ENCODE assay signal across 10 cellular contexts in the genomic region with DNA sequence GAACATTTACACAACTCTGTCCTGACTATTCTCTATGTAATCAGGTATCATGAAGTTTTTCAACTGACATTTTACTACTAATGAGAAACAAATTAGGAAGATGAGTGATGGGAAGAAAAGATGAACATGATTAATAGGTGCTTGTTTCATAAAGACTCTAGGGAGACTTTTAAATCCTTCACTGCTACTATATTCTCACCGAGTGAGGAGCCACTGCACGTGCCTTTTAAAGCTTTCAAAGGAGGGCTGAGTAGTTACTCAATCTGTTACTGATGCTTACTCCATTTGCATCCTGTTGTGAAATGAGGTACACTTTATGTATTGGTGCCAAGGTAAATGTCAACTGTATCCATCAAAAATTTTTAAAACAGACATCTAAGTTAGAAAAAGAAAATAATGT. TPM values are rescaled to one million over a fixed set of nuclear protein-coding genes. Genes with fewer than 3 reads are reported as not detected.
DNase-seq lines count a peak whose midpoint lies in the region; ATAC-seq, FAIRE-seq and TF ChIP-seq lines count a peak whose summit lies in the region.
"Had no signal": no experiment of that assay in that cellular context is flagged by ENCODE, and none has a peak within 500 bp of the region (broad histone marks: within the 10 kb centered on the region; RNA-seq: fewer than 3 reads in every experiment).

No MANE protein-coding gene starts in this region.

- intact Hi-C loops in CD4-positive, alpha-beta T cell (cut with DNase I, micrococcal nuclease) = loop anchor here (2.0 to 5.0 kb wide), 6 partner anchors 53 to 788 kb away; a partner anchor contains a TSS
- intact Hi-C loops in activated CD4-positive, alpha-beta memory T cell treated with anti-CD3 and anti-CD28 coated beads for 36 hours (cut with micrococcal nuclease) = loop anchor here (2.0 to 5.0 kb wide), 5 partner anchors 26 to 782 kb away; a partner anchor contains a TSS

- no peaks in the 10 kb centered on the region for H3K9me3 ChIP-seq in CD4-positive, alpha-beta T cell (ENCODE audit: control insufficient read depth, low read length)
- H3K9me3 ChIP-seq: prostate gland had no signal

- H3K27me3 Mint-ChIP-seq in CD4-positive, alpha-beta T cell = peaks cover 21% of the 10 kb centered on the region
- H3K27me3 Mint-ChIP-seq in activated CD4-positive, alpha-beta memory T cell treated with anti-CD3 and anti-CD28 coated beads for 36 hours = peaks cover 1% of the 10 kb centered on the region
- H3K27me3 Mint-ChIP-seq in naive B cell = no peaks in the 10 kb centered on the region

- H3K27ac ChIP-seq in CD4-positive, alpha-beta T cell (ENCODE audit: low read depth, low read length) = no peak overlapping the region

- peaks cover 37% of the 10 kb centered on the region for H3K4me1 Mint-ChIP-seq in CD4-positive, alpha-beta T cell (ENCODE audit: low read depth)
- peaks cover 33% of the 10 kb centered on the region for H3K4me1 Mint-ChIP-seq in activated CD4-positive, alpha-beta memory T cell treated with anti-CD3 and anti-CD28 coated beads for 36 hours (ENCODE audit: low read depth)
- peaks cover 10 to 37% (median 14%) of the 10 kb centered on the region in 3 donors for H3K4me1 Mint-ChIP-seq in naive B cell

- FAIRE-seq in GM19239 (lab: Jason Lieb, UNC) = peak; percentile 85

- peak overlapping the region; percentile 90 for H3K27ac Mint-ChIP-seq in CD4-positive, alpha-beta T cell
- H3K27ac Mint-ChIP-seq in activated CD4-positive, alpha-beta memory T cell treated with anti-CD3 and anti-CD28 coated beads for 36 hours = no peak overlapping the region
- H3K27ac Mint-ChIP-seq in naive B cell = peak overlapping the region; percentile 2 to 99 (median 96)

- peaks cover 2% of the 10 kb centered on the region for H3K27me3 ChIP-seq in CD4-positive, alpha-beta T cell (ENCODE audit: control insufficient read depth, insufficient read depth, low read length)

- peak overlapping the region; percentile 95 for H3K4me3 Mint-ChIP-seq in CD4-positive, alpha-beta T cell
- peak overlapping the region; percentile 92 for H3K4me3 Mint-ChIP-seq in activated CD4-positive, alpha-beta memory T cell treated with anti-CD3 and anti-CD28 coated beads for 36 hours
- peak overlapping the region in 7 of 8 donors; percentile 91 to 99 (median 97) for H3K4me3 Mint-ChIP-seq in naive B cell

- CTCF ChIA-PET in CD4-positive, alpha-beta T cell (lab: Charles Lee) = no interaction called here
- CTCF ChIA-PET in activated CD4-positive, alpha-beta memory T cell treated with anti-CD3 and anti-CD28 coated beads for 36 hours (lab: Charles Lee) = no interaction called here

- POLR2A ChIA-PET in CD4-positive, alpha-beta T cell (lab: Charles Lee) = interaction anchor here (1.5 to 3.8 kb wide), 7 partner anchors 11 to 311 kb away, joined by 4 to 94 read pairs (median 26); a partner anchor contains a TSS
- POLR2A ChIA-PET in activated CD4-positive, alpha-beta memory T cell treated with anti-CD3 and anti-CD28 coated beads for 36 hours (lab: Charles Lee) = interaction anchor here (0.6 to 2.7 kb wide), 2 partner anchors 100 to 312 kb away, joined by 3 to 12 read pairs; a partner anchor contains a TSS

- peaks cover 13% of the 10 kb centered on the region for H3K36me3 Mint-ChIP-seq in CD4-positive, alpha-beta T cell (ENCODE audit: low read depth)
- peaks cover 5% of the 10 kb centered on the region for H3K36me3 Mint-ChIP-seq in activated CD4-positive, alpha-beta memory T cell treated with anti-CD3 and anti-CD28 coated beads for 36 hours
- peaks cover 0 to 1% of the 10 kb centered on the region in 2 donors for H3K36me3 Mint-ChIP-seq in naive B cell

- no peak for DNase-seq in CD4-positive, alpha-beta T cell
- DNase-seq in GM19239 (ENCODE audit: insufficient read length, low spot score) (no peak), naive B cell (no peak)
- DNase-seq in activated CD4-positive, alpha-beta memory T cell treated with anti-CD3 and anti-CD28 coated beads for 36 hours = no peak
- DNase-seq: effector memory CD8-positive, alpha-beta T cell; NCI-H2107 had no signal

- no peaks in the 10 kb centered on the region for H3K9me3 Mint-ChIP-seq in CD4-positive, alpha-beta T cell
- no peaks in the 10 kb centered on the region for H3K9me3 Mint-ChIP-seq in activated CD4-positive, alpha-beta memory T cell treated with anti-CD3 and anti-CD28 coated beads for 36 hours
- H3K9me3 Mint-ChIP-seq in naive B cell = no peaks in the 10 kb centered on the region
- H3K9me3 Mint-ChIP-seq: effector memory CD8-positive, alpha-beta T cell had no signal

- ATAC-seq in CD4-positive, alpha-beta T cell (ENCODE audit: poor library complexity) = no peak
- ATAC-seq in naive B cell (ENCODE audit: low read depth in 2 of 2) = no peak
- no peak for ATAC-seq in HG02678 (IDR thresholded peaks at IDR 0.05; ENCODE audit: unreplicated experiment)
- no peak for ATAC-seq in HG02981 (IDR thresholded peaks at IDR 0.05; ENCODE audit: unreplicated experiment)
- ATAC-seq in GM18907 (IDR thresholded peaks at IDR 0.05; ENCODE audit: unreplicated experiment) = no peak
- ATAC-seq: effector memory CD8-positive, alpha-beta T cell had no signal

- no peak for TF ChIP-seq CTCF in CD4-positive, alpha-beta T cell (IDR thresholded peaks at IDR 0.05)

RNA-seq across cellular contexts. Expression of a gene that starts 1.3 kb away (rescaled TPM):
- total RNA-seq in CD4-positive, alpha-beta T cell = 10 to 100 TPM; 43.2 to 51.0 TPM
- 10 to 100 TPM; 84.6 to 91.4 TPM for total RNA-seq in activated CD4-positive, alpha-beta memory T cell treated with anti-CD3 and anti-CD28 coated beads for 36 hours
- polyA plus RNA-seq in naive B cell (ENCODE audit: low read depth in 6 of 6) = 100 to 1,000 TPM in 5 of 6 donors, 10 to 100 TPM in 1; 86.5 to 140 (median 110) TPM

RNA-seq across cellular contexts. Expression of a gene that starts 6.0 kb away (rescaled TPM):
- total RNA-seq in CD4-positive, alpha-beta T cell = 10 to 100 TPM; 65.4 to 69.3 TPM
- total RNA-seq in activated CD4-positive, alpha-beta memory T cell treated with anti-CD3 and anti-CD28 coated beads for 36 hours = 10 to 100 TPM; 58.8 to 63.5 TPM
- 10 to 100 TPM; 28.3 to 45.7 (median 33.3) TPM for polyA plus RNA-seq in naive B cell (ENCODE audit: low read depth in 6 of 6)

RNA-seq across cellular contexts. Expression of a gene that starts 30.4 kb away (rescaled TPM):
- total RNA-seq in CD4-positive, alpha-beta T cell = not detected
- total RNA-seq in activated CD4-positive, alpha-beta memory T cell treated with anti-CD3 and anti-CD28 coated beads for 36 hours = under 1 TPM in 1 of 2 experiments, not detected in 1; 0.24 TPM
- polyA plus RNA-seq in naive B cell (ENCODE audit: low read depth in 6 of 6) = not detected
